In genomic region chr3:58064923-58065638, GRCh38 we compare ENCODE assay signal across 2 cellular contexts.
TF ChIP-seq lines count a peak whose summit lies in the region.

No MANE protein-coding gene starts in this region.

TF ChIP-seq in HCT116, 20 proteins besides CTCF, POLR2A, EP300 and RAD21:
- no peak for TF ChIP-seq ELF1 (IDR thresholded peaks at IDR 0.05; ENCODE audit: borderline replicate concordance, low read depth)
- no peak for TF ChIP-seq YY1 (IDR thresholded peaks at IDR 0.05; ENCODE audit: extremely low read depth, insufficient replicate concordance, low read depth, low read length)
- TF ChIP-seq SIN3A (IDR thresholded peaks at IDR 0.05; ENCODE audit: low read depth): no peak
- no peak for TF ChIP-seq CEBPB (IDR thresholded peaks at IDR 0.05; ENCODE audit: low read depth)
- no peak for TF ChIP-seq ATF3 (IDR thresholded peaks at IDR 0.05)
- no peak for TF ChIP-seq CBX3 (IDR thresholded peaks at IDR 0.05; ENCODE audit: low read depth)

TF ChIP-seq in HepG2, 621 proteins besides CTCF, POLR2A, EP300 and RAD21:
- TF ChIP-seq ZMYM3 (CRISPR knock-in tag; IDR thresholded peaks at IDR 0.05) (peak; percentile 73), POLR2AphosphoS2 (IDR thresholded peaks at IDR 0.05; ENCODE audit: low read depth, low read length) (no peak), NRL (CRISPR knock-in tag; IDR thresholded peaks at IDR 0.05; ENCODE audit: borderline replicate concordance) (0 out of 2 replicates have a peak, but pooled peaks have one; percentile 54), NFE2 (CRISPR knock-in tag; IDR thresholded peaks at IDR 0.05) (no peak), HNF4A (CRISPR knock-in tag; IDR thresholded peaks at IDR 0.05) (no peak), CEBPZ (IDR thresholded peaks at IDR 0.05; ENCODE audit: low read length) (no peak), THAP9 (CRISPR knock-in tag; IDR thresholded peaks at IDR 0.05; ENCODE audit: borderline replicate concordance) (0 out of 2 replicates have a peak, but pooled peaks have one; percentile 16), ZBTB3 (CRISPR knock-in tag; IDR thresholded peaks at IDR 0.05; ENCODE audit: borderline replicate concordance, low read depth) (no peak), ZNF652 (CRISPR knock-in tag; IDR thresholded peaks at IDR 0.05; ENCODE audit: borderline replicate concordance, low read depth) (peak; percentile 58; the same call in 1 of the 2 replicates), ZNF615 (CRISPR knock-in tag; IDR thresholded peaks at IDR 0.05; ENCODE audit: borderline replicate concordance) (no peak), POGK (CRISPR knock-in tag; conservative IDR thresholded peaks at IDR 0.05) (0 out of 2 replicates have a peak, but pooled peaks have one; percentile 18), MAZ (IDR thresholded peaks at IDR 0.05; ENCODE audit: borderline replicate concordance, low read depth, low read length) (no peak), MAZ (CRISPR knock-in tag; IDR thresholded peaks at IDR 0.05; ENCODE audit: low read depth) (no peak), ZNF580 (CRISPR knock-in tag; IDR thresholded peaks at IDR 0.05; ENCODE audit: borderline replicate concordance, low read depth) (no peak), LCORL (IDR thresholded peaks at IDR 0.05) (no peak), LCORL (CRISPR knock-in tag; IDR thresholded peaks at IDR 0.05) (no peak), ZNF850 (CRISPR knock-in tag; conservative IDR thresholded peaks at IDR 0.05) (no peak), CEBPB (IDR thresholded peaks at IDR 0.05; ENCODE audit: borderline replicate concordance, low read depth, low read length) (peak; percentile 41), ZNF629 (CRISPR knock-in tag; conservative IDR thresholded peaks at IDR 0.05) (peak; percentile 96), USF2 (IDR thresholded peaks at IDR 0.05; ENCODE audit: low read depth, low read length) (no peak), USF2 (CRISPR knock-in tag; IDR thresholded peaks at IDR 0.05; ENCODE audit: borderline replicate concordance) (no peak), ZFP91 (CRISPR knock-in tag; IDR thresholded peaks at IDR 0.05; ENCODE audit: borderline replicate concordance) (peak; percentile 54; the same call in 1 of the 2 replicates), ADNP (CRISPR knock-in tag; IDR thresholded peaks at IDR 0.05) (peak; percentile 36; the same call in 1 of the 2 replicates), ZNF30 (CRISPR knock-in tag; IDR thresholded peaks at IDR 0.05) (no peak), SALL1 (CRISPR knock-in tag; IDR thresholded peaks at IDR 0.05) (no peak), ZC3H13 (CRISPR knock-in tag; IDR thresholded peaks at IDR 0.05) (peak; percentile 57; the same call in 1 of the 2 replicates), CEBPG (CRISPR knock-in tag; IDR thresholded peaks at IDR 0.05) (peak; percentile 49), NCOA2 (CRISPR knock-in tag; IDR thresholded peaks at IDR 0.05) (no peak)
